Comparison of ENCODE assay signal across 8 cellular contexts in the genomic region with DNA sequence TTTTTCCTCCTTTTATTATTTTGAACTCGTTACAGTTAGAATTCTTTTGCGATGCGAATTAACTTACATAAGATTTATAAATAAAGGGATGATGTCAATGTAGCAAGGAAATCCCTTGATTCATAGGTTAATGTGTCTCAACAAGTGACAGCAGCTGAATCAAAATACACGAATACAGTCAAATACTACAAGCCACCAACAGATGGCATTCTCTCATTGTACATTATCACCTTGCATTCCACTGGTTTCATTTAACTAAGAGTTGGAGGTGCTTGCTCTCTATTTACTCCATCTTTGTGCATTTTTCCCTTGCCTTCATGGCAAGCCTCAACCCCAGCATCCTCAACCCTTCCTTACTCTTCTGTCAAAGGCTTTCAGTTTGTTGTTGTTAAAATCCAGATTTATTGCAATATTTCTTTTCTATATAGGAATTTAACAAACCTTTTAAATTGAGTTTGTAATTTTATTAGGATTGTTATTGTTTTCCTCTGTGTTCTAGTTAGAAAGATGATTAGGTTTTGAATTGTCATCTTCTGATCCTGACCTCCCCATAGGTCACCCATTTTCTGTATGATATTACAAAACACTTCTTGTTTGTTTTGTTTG.
DNase-seq lines count a peak whose midpoint lies in the region; ATAC-seq, FAIRE-seq and TF ChIP-seq lines count a peak whose summit lies in the region.

No MANE protein-coding gene starts in this region.

- no peaks in the 10 kb centered on the region for H3K36me3 Mint-ChIP-seq in HFFc6 (ENCODE audit: low read depth)

- TF ChIP-seq CTCF in AG04449 (IDR thresholded peaks at IDR 0.05; ENCODE audit: insufficient read depth, low read length, missing control alignments) (peak; percentile 49), GM12875 (IDR thresholded peaks at IDR 0.05; ENCODE audit: borderline replicate concordance, insufficient read depth, low read depth, low read length) (peak; percentile 52; the same call in 1 of the 2 replicates), HFFc6 (IDR thresholded peaks at IDR 0.05) (peak; percentile 79), Loucy (conservative IDR thresholded peaks at IDR 0.05; ENCODE audit: low read length) (peak; percentile 79), RWPE2 (IDR thresholded peaks at IDR 0.05; ENCODE audit: poor library complexity, severe bottlenecking) (peak; percentile 80), pancreas (IDR thresholded peaks at IDR 0.05) (peak in 3 of 4 donors; percentile 36 to 51 (median 37))

- no peaks in the 10 kb centered on the region for H3K36me3 ChIP-seq in Loucy (ENCODE audit: insufficient read depth, low read length)
- H3K36me3 ChIP-seq in RWPE2 (ENCODE audit: low read depth) = no peaks in the 10 kb centered on the region
- H3K36me3 ChIP-seq in pancreas = no peaks in the 10 kb centered on the region

- POLR2A ChIA-PET in AG04449 (lab: Yijun Ruan, JAX) = no interaction called here

- H3K4me3 ChIP-seq in AG04449 (ENCODE audit: low read depth, low read length) = no peak overlapping the region
- H3K4me3 ChIP-seq in GM12875 (ENCODE audit: low read depth, low read length) = no peak overlapping the region
- H3K4me3 ChIP-seq in Loucy (ENCODE audit: low read length, poor library complexity, severe bottlenecking) = no peak overlapping the region
- no peak overlapping the region for H3K4me3 ChIP-seq in RWPE2 (ENCODE audit: severe bottlenecking)
- no peak overlapping the region for H3K4me3 ChIP-seq in pancreas

- WGBS in pancreas, 2 donors = 2 to 3% methylated on average over 4 of the region's 4 CpGs

- intact Hi-C loops in pancreas (cut with DNase I) = loop anchor here in 2 of 3 donors (10.0 kb wide), 2 partner anchors 317 to 377 kb away; no protein-coding TSS in a partner anchor

- no peaks in the 10 kb centered on the region for H3K9me3 Mint-ChIP-seq in HFFc6

- H3K27ac Mint-ChIP-seq in HFFc6 = no peak overlapping the region

- H3K9me3 ChIP-seq in Loucy (ENCODE audit: insufficient read depth, low read depth, low read length) = no peaks in the 10 kb centered on the region
- H3K9me3 ChIP-seq in RWPE2 (ENCODE audit: severe bottlenecking) = no peaks in the 10 kb centered on the region
- no peaks in the 10 kb centered on the region for H3K9me3 ChIP-seq in pancreas

- no peaks in the 10 kb centered on the region for H3K9me2 ChIP-seq in Loucy (replicated peaks; ENCODE audit: low read depth, low read length)

- no peaks in the 10 kb centered on the region for H3K79me2 ChIP-seq in Loucy (ENCODE audit: insufficient read depth, low read length)

- no peak overlapping the region for H3K9ac ChIP-seq in Loucy (ENCODE audit: low read depth, low read length, poor library complexity, severe bottlenecking)

- no peak for FAIRE-seq in pancreas (lab: Jason Lieb, UNC)

- H3K27me3 Mint-ChIP-seq in HFFc6 (ENCODE audit: insufficient read depth) = no peaks in the 10 kb centered on the region; the same call in 1 of the 2 replicates

- H3K27ac ChIP-seq in RWPE2 (ENCODE audit: poor library complexity, severe bottlenecking) = no peak overlapping the region
- H3K27ac ChIP-seq in pancreas = no peak overlapping the region

- no peak overlapping the region for H3K4me2 ChIP-seq in Loucy (ENCODE audit: low read depth, low read length, poor library complexity, severe bottlenecking)

- H2AFZ ChIP-seq in Loucy (ENCODE audit: low read length) = no peak overlapping the region

- H3K4me1 ChIP-seq in Loucy (ENCODE audit: insufficient read depth, low read length, poor library complexity, severe bottlenecking) (no peaks in the 10 kb centered on the region), RWPE2 (ENCODE audit: insufficient read depth, poor library complexity, severe bottlenecking) (no peaks in the 10 kb centered on the region), pancreas (no peaks in the 10 kb centered on the region)

- H3K27me3 ChIP-seq in Loucy (ENCODE audit: insufficient read depth, low read length, poor library complexity, severe bottlenecking) (no peaks in the 10 kb centered on the region), RWPE2 (ENCODE audit: insufficient read depth, poor library complexity, severe bottlenecking) (peaks cover under 1% of the 10 kb centered on the region), pancreas (no peaks in the 10 kb centered on the region)

- DNase-seq in AG04449 (ENCODE audit: low read depth, low spot score) = peak; percentile 3
- DNase-seq in HFFc6 = peak; percentile 31
- no peak for DNase-seq in RWPE2 (ENCODE audit: low spot score)
- peak; percentile 41 for DNase-seq in fibroblast of gingiva (ENCODE audit: low read depth)
- DNase-seq in pancreas = no peak
- no peak for DNase-seq in stimulated activated CD4-positive, alpha-beta T cell treated with anti-CD3 and anti-CD28 coated beads, Interleukin-2, amount 100 ng/mL, for 24 hours

- no peaks in the 10 kb centered on the region for H4K20me1 ChIP-seq in Loucy (ENCODE audit: insufficient read depth, low read length, poor library complexity, severe bottlenecking)

- CTCF ChIA-PET in AG04449 (lab: Yijun Ruan, JAX) = interaction anchor here (0.7 to 5.3 kb wide), 12 partner anchors 10 to 314 kb away, joined by 3 to 70 read pairs (median 3); no protein-coding TSS in a partner anchor

- ATAC-seq in RWPE2 (ENCODE audit: low read depth) (peak; percentile 72), pancreas (peak in 3 of 4 donors; percentile 75 to 87 (median 86))

- H3F3A ChIP-seq in Loucy (ENCODE audit: low read depth) = no peaks in the 10 kb centered on the region

- H3K4me1 Mint-ChIP-seq in HFFc6 (ENCODE audit: low read depth) = no peaks in the 10 kb centered on the region

- H3K4me3 Mint-ChIP-seq in HFFc6 = no peak overlapping the region

Comparison
In these comparisons a context has a peak if more than half of its experiments do, and no peak if none do; other contexts are left out.
1. DNase-seq: peak in AG04449 (single experiment), HFFc6 (single experiment) and fibroblast of gingiva (single experiment); none in RWPE2 (single experiment), pancreas (0 of 6) and stimulated activated CD4-positive, alpha-beta T cell treated with anti-CD3 and anti-CD28 coated beads, Interleukin-2, amount 100 ng/mL, for 24 hours (0 of 2).
2. Peak in every context shown above with its lines, with median percentiles within 50 percentile points of each other: CTCF ChIP-seq.